ENCODE assay signal across 26 cellular contexts in genomic region chr3:68953781-68954444, GRCh38. TPM values are rescaled to one million over a fixed set of nuclear protein-coding genes. Genes with fewer than 3 reads are reported as not detected.
A peak's percentile ranks its signal among the peaks of the same experiment; 100 is the strongest.
DNase-seq lines count a peak whose midpoint lies in the region; ATAC-seq, FAIRE-seq and TF ChIP-seq lines count a peak whose summit lies in the region.
"Had no signal": no experiment of that assay in that cellular context is flagged by ENCODE, and none has a peak within 500 bp of the region (broad histone marks: within the 10 kb centered on the region; RNA-seq: fewer than 3 reads in every experiment).

No MANE protein-coding gene starts in this region.

- H3K4me3 Mint-ChIP-seq in H9, result no peak overlapping the region
- H3K4me3 Mint-ChIP-seq: activated naive CD4-positive, alpha-beta T cell treated with anti-CD3 and anti-CD28 coated beads, Interleukin-2, amount 10 ng/mL, durations not matched to agents 7 days and 5 days; CD14-positive monocyte had no signal

- peaks cover 13 to 14% of the 10 kb centered on the region in 2 experiments for H3K4me1 Mint-ChIP-seq in H9
- H3K4me1 Mint-ChIP-seq: activated naive CD4-positive, alpha-beta T cell treated with anti-CD3 and anti-CD28 coated beads, Interleukin-2, amount 10 ng/mL, durations not matched to agents 7 days and 5 days had no signal

- H4K91ac ChIP-seq in H9 (ENCODE audit: insufficient read length, low read depth, low read length) (no peak overlapping the region), H1 (replicated peaks; ENCODE audit: insufficient read length, low read length) (no peak overlapping the region)

- H3K9me3 ChIP-seq in BLaER1 treated with 17β-estradiol and CSF1 and Interleukin-3, amounts not matched to agents 10 nM and 100 nM (replicated peaks in 1 of 11), result no peaks in the 10 kb centered on the region
- H3K9me3 ChIP-seq in H9 (ENCODE audit: control insufficient read depth, low read depth, low read length) (no peaks in the 10 kb centered on the region), H1 (ENCODE audit: insufficient read depth in 2 of 2, low read depth in 1 of 2, low read length in 1 of 2) (no peaks in the 10 kb centered on the region), small intestine (ENCODE audit: control insufficient read depth, low read depth) (no peaks in the 10 kb centered on the region)
- H3K9me3 ChIP-seq: gastrocnemius medialis, uterus had no signal

- no peak overlapping the region for H3K4me3 ChIP-seq in BLaER1 treated with 17β-estradiol and CSF1 and Interleukin-3, amounts not matched to agents 10 nM and 100 nM
- H3K4me3 ChIP-seq in H1 (ENCODE audit: extremely low read depth in 1 of 4, insufficient read depth in 2 of 4, low read depth in 3 of 4, low read length in 4 of 4), result no peak overlapping the region
- no peak overlapping the region for H3K4me3 ChIP-seq in small intestine (ENCODE audit: low read depth in 1 of 2, low read length in 2 of 2)
- H3K4me3 ChIP-seq: gastrocnemius medialis, lung, uterus had no signal

- no peak overlapping the region for H3T11ph ChIP-seq in H9 (ENCODE audit: low read length)

- no CpG with 5 or more reads among the region's 6 CpGs for WGBS in H9 (ENCODE audit: extremely low coverage, insufficient read length, low lambda C conversion rate)
- WGBS in H1 (ENCODE audit: extremely low coverage in 1 of 2, insufficient coverage in 1 of 2, insufficient read length in 1 of 2, insufficient replicate concordance in 2 of 2, low coverage in 1 of 2, low lambda C conversion rate in 2 of 2, missing lambda C conversion rate in 1 of 2), 2 experiments, result 80% methylated on average over 6 of the region's 6 CpGs; no CpG with 5 or more reads in 1 of the 2 experiments
- 58 to 76% (median 63%) methylated on average over 6 of the region's 6 CpGs for WGBS in small intestine, 3 donors

- no peak overlapping the region for H2BK5ac ChIP-seq in H9 (ENCODE audit: insufficient read length, low read length)
- H2BK5ac ChIP-seq in H1 (ENCODE audit: low read depth, low read length), result no peak overlapping the region

- no peak overlapping the region for H2BK120ac ChIP-seq in H9 (ENCODE audit: low read depth, low read length, poor library complexity, severe bottlenecking)
- no peak overlapping the region for H2BK120ac ChIP-seq in H1 (replicated peaks; ENCODE audit: low read depth, low read length)

- POLR2A ChIA-PET in H1 (lab: Charles Lee; ENCODE audit: partially characterized antibody), result interaction anchor here (1.0 kb wide), 1 partner anchor 55 kb away, joined by 3 read pairs; no protein-coding TSS in a partner anchor

- H3K23me2 ChIP-seq in H9 (ENCODE audit: insufficient read length, low read depth, low read length, poor library complexity, severe bottlenecking) (no peaks in the 10 kb centered on the region), H1 (ENCODE audit: low read depth, low read length) (no peaks in the 10 kb centered on the region)

- peak overlapping the region; percentile 33 to 58 (median 51); a peak in 2 of 7 replicates for H3K27ac Mint-ChIP-seq in H9
- H3K27ac Mint-ChIP-seq: activated naive CD4-positive, alpha-beta T cell treated with anti-CD3 and anti-CD28 coated beads, Interleukin-2, amount 10 ng/mL, durations not matched to agents 7 days and 5 days; CD14-positive monocyte had no signal

- H3K4me1 ChIP-seq in BLaER1 treated with 17β-estradiol and CSF1 and Interleukin-3, amounts not matched to agents 10 nM and 100 nM, result peaks cover 0 to 11% (median 2%) of the 10 kb centered on the region in 10 experiments; a peak in 5 of 20 replicates
- no peaks in the 10 kb centered on the region; the same call in 1 of the 2 replicates for H3K4me1 ChIP-seq in H9 (ENCODE audit: insufficient read depth, low read length)
- H3K4me1 ChIP-seq in H1 (replicated peaks in 1 of 4; ENCODE audit: control insufficient read depth in 3 of 4, insufficient read depth in 4 of 4, low read length in 3 of 4), result peaks cover 0 to 4% (median 1%) of the 10 kb centered on the region in 4 experiments; a peak in 3 of 7 replicates
- H3K4me1 ChIP-seq in small intestine (ENCODE audit: control insufficient read depth in 2 of 2, insufficient read depth in 1 of 2, low read depth in 1 of 2, low read length in 1 of 2), result no peaks in the 10 kb centered on the region
- H3K4me1 ChIP-seq: gastrocnemius medialis, uterus had no signal

- H2BK12ac ChIP-seq in H9 (ENCODE audit: insufficient read length, low read depth, low read length) (no peak overlapping the region), H1 (ENCODE audit: low read depth, low read length) (no peak overlapping the region)

- H3K79me1 ChIP-seq in H9 (ENCODE audit: insufficient read depth, low read depth, low read length, poor library complexity, severe bottlenecking) (no peaks in the 10 kb centered on the region), H1 (ENCODE audit: low read depth, low read length) (no peaks in the 10 kb centered on the region)

- TF ChIP-seq EP300 in H1 (IDR thresholded peaks at IDR 0.05; ENCODE audit: borderline replicate concordance in 1 of 2, low read depth in 2 of 2, low read length in 2 of 2), result no peak

- H4K20me1 ChIP-seq in BLaER1 treated with 17β-estradiol and CSF1 and Interleukin-3, amounts not matched to agents 10 nM and 100 nM, result no peaks in the 10 kb centered on the region
- no peaks in the 10 kb centered on the region for H4K20me1 ChIP-seq in H9 (ENCODE audit: control insufficient read depth, insufficient read depth, insufficient read length)
- H4K20me1 ChIP-seq in H1 (replicated peaks in 1 of 2; ENCODE audit: control insufficient read depth in 1 of 2, insufficient read depth in 2 of 2, low read length in 2 of 2), result no peaks in the 10 kb centered on the region

- H3K27me3 ChIP-seq in BLaER1 treated with 17β-estradiol and CSF1 and Interleukin-3, amounts not matched to agents 10 nM and 100 nM, result no peaks in the 10 kb centered on the region
- H3K27me3 ChIP-seq in H9 (ENCODE audit: insufficient read depth, low read length) (no peaks in the 10 kb centered on the region), H1 (replicated peaks in 1 of 4; ENCODE audit: control insufficient read depth in 3 of 4, extremely low read depth in 1 of 4, insufficient read depth in 3 of 4, low read length in 3 of 4) (no peaks in the 10 kb centered on the region), small intestine (ENCODE audit: control insufficient read depth in 2 of 2, insufficient read depth in 2 of 2, low read length in 2 of 2) (peaks cover 0 to 6% of the 10 kb centered on the region in 2 donors)
- H3K27me3 ChIP-seq: gastrocnemius medialis, uterus had no signal

- FAIRE-seq in H1 (lab: Jason Lieb, UNC) (no peak), small intestine (lab: Jason Lieb, UNC) (no peak)
- FAIRE-seq: astrocyte, kidney had no signal

- H4K5ac ChIP-seq in H9 (ENCODE audit: insufficient read length, low read depth, low read length) (no peak overlapping the region), H1 (ENCODE audit: insufficient read length, low read depth, low read length) (no peak overlapping the region)

- CTCF ChIA-PET in H1 (lab: Charles Lee; ENCODE audit: partially characterized antibody), result interaction anchor here (0.6 to 2.2 kb wide), 6 partner anchors 9 to 901 kb away, joined by 3 to 7 read pairs (median 5); partner anchors contain the start of gene TAFA4

- no peak for DNase-seq in H9
- DNase-seq in MV-4-11 (lab: John Stamatoyannopoulos, UW), result peak; percentile 37
- DNase-seq in H1 (ENCODE audit: low read depth in 1 of 2, low spot score in 2 of 2), result no peak
- no peak for DNase-seq in small intestine
- DNase-seq in NCI-H1105 (lab: John Stamatoyannopoulos, UW), result no peak
- DNase-seq in occipital lobe (lab: John Stamatoyannopoulos, UW), result no peak
- DNase-seq: activated CD8-positive, alpha-beta memory T cell treated with anti-CD3 and anti-CD28 coated beads for 24 hours; activated naive CD4-positive, alpha-beta T cell treated with anti-CD3 and anti-CD28 coated beads, Interleukin-2, amount 10 ng/mL, durations not matched to agents 7 days and 5 days; activated T-cell treated with anti-CD3 and anti-CD28 coated beads, Interleukin-2, amount 50 U/mL, for 48 hours; effector CD4-positive, alpha-beta T cell; gastrocnemius medialis; kidney; NCI-H1694; right cardiac atrium; T-helper 9 cell; uterus had no signal

- H2AFZ ChIP-seq in H9 (ENCODE audit: low read length) (no peak overlapping the region), H1 (ENCODE audit: low read length) (0 out of 2 replicates have a peak overlapping the region, but pooled peaks have one; percentile 36)

- H2BK20ac ChIP-seq in H9 (ENCODE audit: low read depth, low read length, poor library complexity, severe bottlenecking) (no peak overlapping the region), H1 (ENCODE audit: low read length) (no peak overlapping the region)

- H3K27ac ChIP-seq in BLaER1 treated with 17β-estradiol and CSF1 and Interleukin-3, amounts not matched to agents 10 nM and 100 nM, result no peak overlapping the region
- H3K27ac ChIP-seq in H9 (ENCODE audit: insufficient read length, low read depth, low read length) (no peak overlapping the region), H1 (ENCODE audit: low read depth, low read length) (no peak overlapping the region), small intestine (ENCODE audit: low read depth in 1 of 2, low read length in 1 of 2) (no peak overlapping the region)
- H3K27ac ChIP-seq: gastrocnemius medialis, HL-60, uterus had no signal

- H3K4ac ChIP-seq in H9 (ENCODE audit: low read depth, low read length) (no peak overlapping the region), H1 (replicated peaks; ENCODE audit: insufficient read length, low read depth, low read length) (no peak overlapping the region)

- H3K18ac ChIP-seq in H9 (ENCODE audit: insufficient read length, low read depth, low read length) (no peak overlapping the region), H1 (ENCODE audit: extremely low read depth, low read length) (no peak overlapping the region)

- no peaks in the 10 kb centered on the region for H3K9me3 Mint-ChIP-seq in H9
- H3K9me3 Mint-ChIP-seq: activated naive CD4-positive, alpha-beta T cell treated with anti-CD3 and anti-CD28 coated beads, Interleukin-2, amount 10 ng/mL, durations not matched to agents 7 days and 5 days had no signal

- no peak overlapping the region for H3K14ac ChIP-seq in H9 (ENCODE audit: insufficient read depth, low read length)
- H3K14ac ChIP-seq in H1 (ENCODE audit: insufficient read length), result no peak overlapping the region

- peak overlapping the region in 6 of 11 experiments; percentile 4 to 32 (median 8); a peak in 5 of 22 replicates for H3K4me2 ChIP-seq in BLaER1 treated with 17β-estradiol and CSF1 and Interleukin-3, amounts not matched to agents 10 nM and 100 nM
- H3K4me2 ChIP-seq in H9 (ENCODE audit: insufficient read depth, insufficient read length, low read length), result no peak overlapping the region
- H3K4me2 ChIP-seq in H1 (ENCODE audit: insufficient read depth in 1 of 2, low read depth in 2 of 2, low read length in 2 of 2), result no peak overlapping the region

- H3K56ac ChIP-seq in H9 (ENCODE audit: insufficient read length, low read depth, low read length) (no peak overlapping the region), H1 (replicated peaks; ENCODE audit: insufficient read length, low read depth, low read length) (no peak overlapping the region)

- H2AK5ac ChIP-seq in H9 (ENCODE audit: insufficient read length, low read length) (no peak overlapping the region), H1 (ENCODE audit: low read depth, low read length) (no peak overlapping the region)

- H3K27me3 Mint-ChIP-seq in H9 (ENCODE audit: low read depth), result no peaks in the 10 kb centered on the region

- H3K9ac ChIP-seq in BLaER1 treated with 17β-estradiol and CSF1 and Interleukin-3, amounts not matched to agents 10 nM and 100 nM, result no peak overlapping the region
- H3K9ac ChIP-seq in H9 (ENCODE audit: extremely low read depth, insufficient read length, low read length) (no peak overlapping the region), H1 (replicated peaks in 1 of 4; ENCODE audit: extremely low read depth in 1 of 4, low read depth in 3 of 4, low read length in 3 of 4) (no peak overlapping the region)

- no peaks in the 10 kb centered on the region for H3K79me2 ChIP-seq in H9 (ENCODE audit: insufficient read depth, low read length)
- H3K79me2 ChIP-seq in H1 (ENCODE audit: control insufficient read depth in 1 of 2, insufficient read depth in 2 of 2, low read length in 2 of 2), result no peaks in the 10 kb centered on the region

- H4K8ac ChIP-seq in H9 (replicated peaks; ENCODE audit: insufficient read length, low read depth, low read length), result no peak overlapping the region
- H4K8ac ChIP-seq in H1 (ENCODE audit: extremely low read depth, insufficient read depth, low read length), result no peak overlapping the region

- ATAC-seq in HG02678 (IDR thresholded peaks at IDR 0.05; ENCODE audit: unreplicated experiment), result no peak
- ATAC-seq: esophagus mucosa, gastrocnemius medialis, right cardiac atrium, SK-N-SH treated with all-trans-retinoic acid at 6 μM for 48 hours had no signal

- TF ChIP-seq POLR2A in H1 (IDR thresholded peaks at IDR 0.05; ENCODE audit: control extremely low read depth in 1 of 2, low read depth in 2 of 2, low read length in 2 of 2), result no peak

- no peak overlapping the region for H2BK15ac ChIP-seq in H9 (ENCODE audit: low read depth, low read length)
- H2BK15ac ChIP-seq in H1 (ENCODE audit: low read length), result no peak overlapping the region

- H3K36me3 ChIP-seq in BLaER1 treated with 17β-estradiol and CSF1 and Interleukin-3, amounts not matched to agents 10 nM and 100 nM, result no peaks in the 10 kb centered on the region
- H3K36me3 ChIP-seq in H1 (ENCODE audit: control insufficient read depth in 2 of 4, insufficient read depth in 4 of 4, low read length in 3 of 4), result no peaks in the 10 kb centered on the region
- H3K36me3 ChIP-seq in small intestine (ENCODE audit: control insufficient read depth in 2 of 2, insufficient read depth in 2 of 2, low read length in 2 of 2), result no peaks in the 10 kb centered on the region
- H3K36me3 ChIP-seq: gastrocnemius medialis, uterus had no signal

- H3K23ac ChIP-seq in H9 (ENCODE audit: insufficient read length, low read depth, low read length), result no peak overlapping the region
- H3K23ac ChIP-seq in H1 (ENCODE audit: insufficient read length), result no peak overlapping the region

- TF ChIP-seq RAD21 in H1 (IDR thresholded peaks at IDR 0.05 in 1 of 2, conservative IDR thresholded peaks at IDR 0.05 in 1 of 2; ENCODE audit: low read depth in 2 of 2, low read length in 2 of 2), result no peak

- TF ChIP-seq CTCF in H9 (conservative IDR thresholded peaks at IDR 0.05) (no peak), H1 (IDR thresholded peaks at IDR 0.05; ENCODE audit: control extremely low read depth in 1 of 3, insufficient read depth in 1 of 3, low read depth in 1 of 3, low read length in 3 of 3) (no peak)

- no peaks in the 10 kb centered on the region for H3K36me3 Mint-ChIP-seq in H9 (ENCODE audit: insufficient read depth in 1 of 3, low read depth in 3 of 3)
- H3K36me3 Mint-ChIP-seq: activated naive CD4-positive, alpha-beta T cell treated with anti-CD3 and anti-CD28 coated beads, Interleukin-2, amount 10 ng/mL, durations not matched to agents 7 days and 5 days; CD14-positive monocyte had no signal

RNA-seq across cellular contexts. Expression of gene TAFA4, which starts 21.6 kb away (rescaled TPM):
- total RNA-seq in H9 (2021) (2.3 and 3.0 TPM in 2 replicates), occipital lobe (0.31 TPM)
- 9.5 and 11.8 TPM in 2 replicates for total RNA-seq in H1 (2021; fragmentation: NEBNext Ultra II Directional; extraction: Animal tissue kit (Norgen Biotek cat#: 25700))
- polyA plus RNA-seq in H1 (2011; rRNA removed) (2.7 and 4.8 TPM in 2 replicates), small intestine (not detected)
- polyA plus RNA-seq in H1 (2011; cell fraction: cytosol; rRNA removed), result 6.2 TPM
- 2.9 TPM for polyA plus RNA-seq in H1 (2011; cell fraction: nucleus; rRNA removed)
- 3.2 to 5.7 TPM (median 5.2 TPM) in 4 replicates for polyA plus RNA-seq in H1 (2012, experiment 1 of 2)
- polyA plus RNA-seq in H1 (2012, experiment 2 of 2), result 1.1 TPM
- polyA plus RNA-seq in H1 (2013, experiment 1 of 2), result 5.3 TPM
- 7.2 TPM for polyA plus RNA-seq in H1 (2013, experiment 2 of 2)
- polyA minus RNA-seq in H1 (2011; rRNA and poly(A)+ RNA removed), result 7.5 and 10.9 TPM in 2 replicates
- polyA minus RNA-seq in H1 (2011; cell fraction: cytosol; rRNA and poly(A)+ RNA removed), result 8.6 TPM
- 8.7 TPM for polyA minus RNA-seq in H1 (2011; cell fraction: nucleus; rRNA and poly(A)+ RNA removed)
- total RNA-seq: astrocyte, esophagus mucosa, kidney, lung, MCF 10A, osteoblast, right cardiac atrium had no signal
- polyA plus RNA-seq: CD14-positive monocyte, right cardiac atrium had no signal

RNA-seq across cellular contexts. Expression of gene EOGT, which starts 59.6 kb away (rescaled TPM):
- total RNA-seq in H9 (2021), result 30.5 and 34.7 TPM in 2 replicates
- 20.7 and 20.8 TPM in 2 replicates for total RNA-seq in H1 (2021; fragmentation: NEBNext Ultra II Directional; extraction: Animal tissue kit (Norgen Biotek cat#: 25700))
- polyA plus RNA-seq in H1 (2011; rRNA removed), result 5.8 and 6.7 TPM in 2 replicates
- 5.5 TPM for polyA plus RNA-seq in H1 (2011; cell fraction: cytosol; rRNA removed)
- polyA plus RNA-seq in H1 (2011; cell fraction: nucleus; rRNA removed), result 16.2 TPM
- polyA plus RNA-seq in H1 (2012, experiment 1 of 2), result 9.7 to 17.3 TPM (median 12.0 TPM) in 4 replicates
- 1.5 TPM for polyA plus RNA-seq in H1 (2012, experiment 2 of 2)
- 45.0 TPM for polyA plus RNA-seq in H1 (2013, experiment 1 of 2)
- 45.0 TPM for polyA plus RNA-seq in H1 (2013, experiment 2 of 2)
- polyA minus RNA-seq in H1 (2011; rRNA and poly(A)+ RNA removed), result 17.5 and 25.9 TPM in 2 replicates
- polyA minus RNA-seq in H1 (2011; cell fraction: cytosol; rRNA and poly(A)+ RNA removed), result 7.2 TPM
- 34.4 TPM for polyA minus RNA-seq in H1 (2011; cell fraction: nucleus; rRNA and poly(A)+ RNA removed)
- 1 to 10 TPM; 5.4 to 9.6 (median 7.8) TPM for polyA plus RNA-seq in small intestine
- 8.6 TPM for total RNA-seq in occipital lobe

Comparison
In these comparisons a context has a peak if more than half of its experiments do, and no peak if none do; other contexts are left out.
1. H3K4me2 ChIP-seq: peak in BLaER1 treated with 17β-estradiol and CSF1 and Interleukin-3, amounts not matched to agents 10 nM and 100 nM (6 of 11); none in H9 (single experiment) and H1 (0 of 2).